In the genomic region with DNA sequence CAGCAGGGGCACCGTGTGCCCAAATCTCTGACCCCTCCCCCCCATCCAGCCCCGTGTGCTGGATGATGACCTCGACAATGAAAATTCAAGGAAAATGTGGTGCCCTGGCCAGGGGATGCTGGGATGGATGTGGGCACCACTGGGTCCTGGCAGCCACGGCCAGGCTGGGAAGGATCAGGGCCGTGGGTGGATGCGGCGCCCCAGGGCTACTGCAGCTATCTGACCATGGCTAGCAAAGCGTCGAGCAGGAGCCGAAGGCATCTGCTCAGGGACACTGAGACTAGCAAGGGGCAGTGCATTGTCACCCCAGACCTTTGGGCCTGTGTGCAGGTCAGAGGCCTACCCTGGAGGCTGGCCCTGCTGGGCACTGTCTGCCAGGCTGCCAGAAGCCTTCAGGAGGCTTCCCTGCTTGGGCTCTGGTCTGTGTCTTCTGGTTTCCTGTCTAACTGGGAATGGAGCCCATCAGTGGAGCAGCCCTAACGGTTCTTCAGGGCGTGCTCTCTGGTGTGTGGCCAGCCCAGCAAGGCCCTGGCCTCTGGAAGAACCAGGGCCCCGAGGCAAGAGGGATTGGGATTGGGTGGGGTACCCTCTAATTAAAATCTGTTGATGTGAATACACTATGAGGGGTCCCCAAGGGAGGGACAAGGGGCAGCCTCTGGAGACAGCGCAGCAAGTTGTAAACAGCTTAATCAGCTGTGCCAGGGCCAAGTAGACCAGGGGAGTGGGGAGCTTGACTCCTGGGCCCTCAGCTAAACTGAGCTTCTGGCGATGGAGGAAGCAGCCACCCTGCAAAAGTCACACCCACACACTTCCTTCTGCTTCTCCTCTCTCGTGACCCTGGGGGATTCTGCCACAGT, we compare ENCODE assay signal across 8 cellular contexts.
DNase-seq lines count a peak whose midpoint lies in the region; ATAC-seq and TF ChIP-seq lines count a peak whose summit lies in the region.

No MANE protein-coding gene starts in this region.

- H3K4me3 ChIP-seq in thoracic aorta: no peak overlapping the region

- H3K36me3 ChIP-seq in thoracic aorta: peaks cover 11% of the 10 kb centered on the region

- H3K4me1 Mint-ChIP-seq in activated CD8-positive, alpha-beta memory T cell treated with anti-CD3 and anti-CD28 coated beads, Interleukin-2, amount 10 ng/mL, durations not matched to agents 7 days and 5 days: peaks cover 11% of the 10 kb centered on the region
- H3K4me1 Mint-ChIP-seq in activated CD4-positive, alpha-beta memory T cell treated with anti-CD3 and anti-CD28 coated beads for 36 hours (ENCODE audit: low read depth): peaks cover 25% of the 10 kb centered on the region

- H3K4me1 ChIP-seq in thoracic aorta (ENCODE audit: control insufficient read depth in 1 of 2, low read depth in 2 of 2): peaks cover 33 to 50% of the 10 kb centered on the region in 2 donors

- no peaks in the 10 kb centered on the region for H3K27me3 Mint-ChIP-seq in activated CD8-positive, alpha-beta memory T cell treated with anti-CD3 and anti-CD28 coated beads, Interleukin-2, amount 10 ng/mL, durations not matched to agents 7 days and 5 days
- H3K27me3 Mint-ChIP-seq in activated CD4-positive, alpha-beta memory T cell treated with anti-CD3 and anti-CD28 coated beads for 36 hours: no peaks in the 10 kb centered on the region

- no peak for TF ChIP-seq CTCF in thoracic aorta (IDR thresholded peaks at IDR 0.05)

- POLR2A ChIA-PET in activated CD4-positive, alpha-beta memory T cell treated with anti-CD3 and anti-CD28 coated beads for 36 hours (lab: Charles Lee): no interaction called here

- no peaks in the 10 kb centered on the region for H3K27me3 ChIP-seq in thoracic aorta (replicated peaks; ENCODE audit: insufficient read depth)

- peak overlapping the region; percentile 69 to 91 for H3K27ac ChIP-seq in thoracic aorta

- no peaks in the 10 kb centered on the region for H3K9me3 ChIP-seq in thoracic aorta

- CTCF ChIA-PET in activated CD8-positive, alpha-beta memory T cell treated with anti-CD3 and anti-CD28 coated beads, Interleukin-2, amount 10 ng/mL, durations not matched to agents 7 days and 5 days (lab: Charles Lee): no interaction called here
- CTCF ChIA-PET in activated CD4-positive, alpha-beta memory T cell treated with anti-CD3 and anti-CD28 coated beads for 36 hours (lab: Charles Lee): no interaction called here

- no peak for ATAC-seq in activated CD8-positive, alpha-beta memory T cell treated with anti-CD3 and anti-CD28 coated beads, Interleukin-2, amount 10 ng/mL, durations not matched to agents 7 days and 5 days
- ATAC-seq in left lobe of liver (peak; percentile 53), thoracic aorta (ENCODE audit: insufficient number of reproducible peaks, low FRiP score, low read depth) (peak; percentile 4), HG03469 (IDR thresholded peaks at IDR 0.05; ENCODE audit: unreplicated experiment) (no peak), HG02852 (IDR thresholded peaks at IDR 0.05; ENCODE audit: unreplicated experiment) (no peak)

- DNase-seq in activated CD8-positive, alpha-beta memory T cell treated with anti-CD3 and anti-CD28 coated beads, Interleukin-2, amount 10 ng/mL, durations not matched to agents 7 days and 5 days: no peak
- no peak for DNase-seq in activated CD8-positive, alpha-beta memory T cell treated with anti-CD3 and anti-CD28 coated beads, Interleukin-2, amount 50 U/mL, for 48 hours
- no peak for DNase-seq in activated CD4-positive, alpha-beta memory T cell treated with anti-CD3 and anti-CD28 coated beads for 36 hours
- DNase-seq in left lobe of liver (ENCODE audit: low spot score): no peak
- DNase-seq in thoracic aorta (ENCODE audit: low spot score): no peak
- no peak for DNase-seq in NCI-H2107 treated with DMSO at 0.1 percent for 48 hours (lab: John Stamatoyannopoulos, UW; ENCODE audit: unreplicated experiment)

- intact Hi-C loops in activated CD4-positive, alpha-beta memory T cell treated with anti-CD3 and anti-CD28 coated beads for 36 hours (cut with micrococcal nuclease): no loop called here

- peaks cover 8% of the 10 kb centered on the region for H3K36me3 Mint-ChIP-seq in activated CD8-positive, alpha-beta memory T cell treated with anti-CD3 and anti-CD28 coated beads, Interleukin-2, amount 10 ng/mL, durations not matched to agents 7 days and 5 days
- peaks cover 23% of the 10 kb centered on the region for H3K36me3 Mint-ChIP-seq in activated CD4-positive, alpha-beta memory T cell treated with anti-CD3 and anti-CD28 coated beads for 36 hours

- H3K9me3 Mint-ChIP-seq in activated CD8-positive, alpha-beta memory T cell treated with anti-CD3 and anti-CD28 coated beads, Interleukin-2, amount 10 ng/mL, durations not matched to agents 7 days and 5 days (ENCODE audit: low read depth): no peaks in the 10 kb centered on the region
- H3K9me3 Mint-ChIP-seq in activated CD4-positive, alpha-beta memory T cell treated with anti-CD3 and anti-CD28 coated beads for 36 hours: no peaks in the 10 kb centered on the region

- peak overlapping the region; percentile 19 for H3K27ac Mint-ChIP-seq in activated CD8-positive, alpha-beta memory T cell treated with anti-CD3 and anti-CD28 coated beads, Interleukin-2, amount 10 ng/mL, durations not matched to agents 7 days and 5 days
- H3K27ac Mint-ChIP-seq in activated CD4-positive, alpha-beta memory T cell treated with anti-CD3 and anti-CD28 coated beads for 36 hours: peak overlapping the region; percentile 50

- no peak overlapping the region for H3K4me3 Mint-ChIP-seq in activated CD8-positive, alpha-beta memory T cell treated with anti-CD3 and anti-CD28 coated beads, Interleukin-2, amount 10 ng/mL, durations not matched to agents 7 days and 5 days
- H3K4me3 Mint-ChIP-seq in activated CD4-positive, alpha-beta memory T cell treated with anti-CD3 and anti-CD28 coated beads for 36 hours: no peak overlapping the region

Comparison
In these comparisons a context has a peak if more than half of its experiments do, and no peak if none do; other contexts are left out.
1. ATAC-seq: peak in left lobe of liver (single experiment) and thoracic aorta (single experiment); none in activated CD8-positive, alpha-beta memory T cell treated with anti-CD3 and anti-CD28 coated beads, Interleukin-2, amount 10 ng/mL, durations not matched to agents 7 days and 5 days (single experiment), HG03469 (single experiment) and HG02852 (single experiment).